ENCODE assay signal across 8 cellular contexts in genomic region chr20:50191566-50192363, GRCh38. TPM values are rescaled to one million over a fixed set of nuclear protein-coding genes. Genes with fewer than 3 reads are reported as not detected.
DNase-seq lines count a peak whose midpoint lies in the region; ATAC-seq and TF ChIP-seq lines count a peak whose summit lies in the region.

No MANE protein-coding gene starts in this region.

- peaks cover 0 to 24% (median 11%) of the 10 kb centered on the region in 4 donors for H3K4me1 ChIP-seq in Peyer's patch

- peak; percentile 58 to 68 (median 62) for DNase-seq in activated naive CD4-positive, alpha-beta T cell (lab: John Stamatoyannopoulos, UW)
- DNase-seq in activated naive CD4-positive, alpha-beta T cell treated with Interleukin-2 at 50 U/mL for 16 hours: no peak
- peak; percentile 31 to 77 (median 73) for DNase-seq in Peyer's patch
- peak; percentile 87 for DNase-seq in activated effector memory CD4-positive, alpha-beta T cell treated with anti-CD3 and anti-CD28 coated beads, Interleukin-2, amount 50 U/mL, for 16 hours
- peak; percentile 63 for DNase-seq in glomerular visceral epithelial cell (ENCODE audit: extremely low spot score)
- DNase-seq in posterior cingulate gyrus: peak in 7 of 10 donors; percentile 24 to 91 (median 43)
- no peak for DNase-seq in globus pallidus (ENCODE audit: low spot score)

- intact Hi-C loops in posterior cingulate gyrus (cut with DNase I): loop anchor here (10.0 kb wide), 1 partner anchor 553 kb away; no protein-coding TSS in a partner anchor

- peak overlapping the region; percentile 61 to 95 (median 94) for H3K4me3 ChIP-seq in Peyer's patch

- no peaks in the 10 kb centered on the region for H3K9me3 ChIP-seq in Peyer's patch

- H3K36me3 ChIP-seq in Peyer's patch: peaks cover 0 to 22% (median 0%) of the 10 kb centered on the region in 3 donors

- H3K27me3 ChIP-seq in Peyer's patch: no peaks in the 10 kb centered on the region

- TF ChIP-seq CTCF in Peyer's patch (IDR thresholded peaks at IDR 0.05): peak in 5 of 6 experiments; percentile 21 to 61 (median 50)

- peak overlapping the region; percentile 95 to 100 (median 96) for H3K27ac ChIP-seq in Peyer's patch

- peak; percentile 36 for ATAC-seq in HG03159 (IDR thresholded peaks at IDR 0.05; ENCODE audit: unreplicated experiment)

- TF ChIP-seq POLR2A in Peyer's patch (IDR thresholded peaks at IDR 0.05): peak in 1 of 2 donors; percentile 18

RNA-seq across cellular contexts. Expression of gene CEBPB, which starts 1.1 kb away (rescaled TPM):
- total RNA-seq in Peyer's patch: 10 to 100 TPM; 13.8 to 41.3 (median 27.8) TPM

RNA-seq across cellular contexts. Expression of gene PEDS1, which starts 38.2 kb away (rescaled TPM):
- 10 to 100 TPM; 13.2 to 34.3 (median 24.5) TPM for total RNA-seq in Peyer's patch

Comparison
In these comparisons a context has a peak if more than half of its experiments do, and no peak if none do; other contexts are left out.
1. DNase-seq: peak in activated naive CD4-positive, alpha-beta T cell (4 of 4), Peyer's patch (3 of 3), activated effector memory CD4-positive, alpha-beta T cell treated with anti-CD3 and anti-CD28 coated beads, Interleukin-2, amount 50 U/mL, for 16 hours (single experiment), glomerular visceral epithelial cell (single experiment) and posterior cingulate gyrus (7 of 10); none in activated naive CD4-positive, alpha-beta T cell treated with Interleukin-2 at 50 U/mL for 16 hours (single experiment) and globus pallidus (single experiment).